In genomic region chrX:120755066-120755846, GRCh38 we compare ENCODE assay signal across 10 cellular contexts.
DNase-seq lines count a peak whose midpoint lies in the region; ATAC-seq, FAIRE-seq and TF ChIP-seq lines count a peak whose summit lies in the region.
"Had no signal": no experiment of that assay in that cellular context is flagged by ENCODE, and none has a peak within 500 bp of the region (broad histone marks: within the 10 kb centered on the region; RNA-seq: fewer than 3 reads in every experiment).

No MANE protein-coding gene starts in this region.

- H3K4me1 ChIP-seq in sigmoid colon = no peaks in the 10 kb centered on the region
- H3K4me1 ChIP-seq: SJSA1 had no signal

- ATAC-seq in GM21515 (IDR thresholded peaks at IDR 0.05; ENCODE audit: unreplicated experiment) = peak; percentile 57
- no peak for ATAC-seq in activated naive CD4-positive, alpha-beta T cell treated with anti-CD3 and anti-CD28 coated beads, Interleukin-2, amount 50 U/mL, for 72 hours

- H3K27me3 ChIP-seq in sigmoid colon = no peaks in the 10 kb centered on the region
- H3K27me3 ChIP-seq: SJSA1 had no signal

- TF ChIP-seq CTCF in sigmoid colon (IDR thresholded peaks at IDR 0.05) = no peak

- no peaks in the 10 kb centered on the region for H3K9me3 Mint-ChIP-seq in activated naive CD4-positive, alpha-beta T cell treated with anti-CD3 and anti-CD28 coated beads, Interleukin-2, amount 50 U/mL, for 72 hours

- H3K4me3 ChIP-seq in sigmoid colon = no peak overlapping the region
- H3K4me3 ChIP-seq: SJSA1 had no signal

- 3 to 17% methylated on average over 1 of the region's 1 CpG for WGBS in sigmoid colon, 2 donors

- H3K27ac Mint-ChIP-seq in activated naive CD4-positive, alpha-beta T cell treated with anti-CD3 and anti-CD28 coated beads, Interleukin-2, amount 50 U/mL, for 72 hours = peak overlapping the region; percentile 2 to 12

- H3K9me3 ChIP-seq in sigmoid colon = no peaks in the 10 kb centered on the region
- H3K9me3 ChIP-seq: SJSA1 had no signal

- TF ChIP-seq EP300 in sigmoid colon (IDR thresholded peaks at IDR 0.05) = no peak

- no peak overlapping the region for H3K27ac ChIP-seq in sigmoid colon
- H3K27ac ChIP-seq: SJSA1 had no signal

- no peak for TF ChIP-seq POLR2A in GM12892 (IDR thresholded peaks at IDR 0.05; ENCODE audit: low read depth, low read length)
- no peak for TF ChIP-seq POLR2A in sigmoid colon (IDR thresholded peaks at IDR 0.05)

- intact Hi-C loops in sigmoid colon (cut with DNase I) = no loop called here

- H3K36me3 ChIP-seq in sigmoid colon = no peaks in the 10 kb centered on the region
- H3K36me3 ChIP-seq: SJSA1 had no signal

- peak; percentile 92 for FAIRE-seq in GM12892 (lab: Jason Lieb, UNC)
- FAIRE-seq: urothelium cell line had no signal

- DNase-seq in GM12892 (ENCODE audit: insufficient read length) (no peak), KBM-7 (peak; percentile 85), kidney tubule cell (ENCODE audit: low spot score) (no peak), foreskin melanocyte (no peak), amygdala (lab: John Stamatoyannopoulos, UW) (no peak), sigmoid colon (no peak)
- no peak for DNase-seq in activated naive CD4-positive, alpha-beta T cell treated with anti-CD3 and anti-CD28 coated beads, Interleukin-2, amount 50 U/mL, for 72 hours (ENCODE audit: low spot score in 2 of 2)

- H3K36me3 Mint-ChIP-seq in activated naive CD4-positive, alpha-beta T cell treated with anti-CD3 and anti-CD28 coated beads, Interleukin-2, amount 50 U/mL, for 72 hours = no peaks in the 10 kb centered on the region

- in situ Hi-C loops in KBM-7 (cut with MboI; ENCODE audit: low pct_unique_long_range_greater_than_20kb, low sequenced_read_pairs) = loop anchor here (25.0 kb wide), 1 partner anchor 218 kb away; no protein-coding TSS in a partner anchor
